ENCODE assay signal across 8 cellular contexts in genomic region chr19:934865-935422, GRCh38. TPM values are rescaled to one million over a fixed set of nuclear protein-coding genes. Genes with fewer than 3 reads are reported as not detected.
DNase-seq lines count a peak whose midpoint lies in the region; ATAC-seq and TF ChIP-seq lines count a peak whose summit lies in the region.

No MANE protein-coding gene starts in this region.

- no peaks in the 10 kb centered on the region for H3K9me3 ChIP-seq in MG63
- H3K9me3 ChIP-seq in lower lobe of right lung: no peaks in the 10 kb centered on the region
- no peaks in the 10 kb centered on the region for H3K9me3 ChIP-seq in tibial nerve

- H3K36me3 ChIP-seq in MG63 (no peaks in the 10 kb centered on the region), lower lobe of right lung (peaks cover 7% of the 10 kb centered on the region), tibial nerve (peaks cover 0 to 11% (median 0%) of the 10 kb centered on the region in 3 donors)

- intact Hi-C loops in lower lobe of right lung (cut with DNase I): no loop called here

- TF ChIP-seq POLR2A in tibial nerve (IDR thresholded peaks at IDR 0.05): no peak

- H3K36me3 Mint-ChIP-seq in chondrocyte (ENCODE audit: low read depth): no peaks in the 10 kb centered on the region

- peak; percentile 11 for TF ChIP-seq CTCF in chondrocyte (IDR thresholded peaks at IDR 0.05)
- TF ChIP-seq CTCF in lower lobe of right lung (IDR thresholded peaks at IDR 0.05): no peak
- TF ChIP-seq CTCF in tibial nerve (IDR thresholded peaks at IDR 0.05): peak in 1 of 5 experiments; percentile 16

- H3K4me3 ChIP-seq in MG63: no peak overlapping the region
- H3K4me3 ChIP-seq in lower lobe of right lung: peak overlapping the region; percentile 16
- no peak overlapping the region for H3K4me3 ChIP-seq in tibial nerve

- peak overlapping the region; percentile 5 for H3K27ac Mint-ChIP-seq in chondrocyte (ENCODE audit: unreplicated experiment)

- H3K4me3 Mint-ChIP-seq in chondrocyte (ENCODE audit: unreplicated experiment): no peak overlapping the region

- peaks cover 32% of the 10 kb centered on the region for H3K4me1 Mint-ChIP-seq in chondrocyte (ENCODE audit: low read depth)

- H3K27me3 ChIP-seq in MG63: no peaks in the 10 kb centered on the region
- no peaks in the 10 kb centered on the region for H3K27me3 ChIP-seq in lower lobe of right lung (ENCODE audit: low read depth)
- H3K27me3 ChIP-seq in tibial nerve: no peaks in the 10 kb centered on the region

- H3K27ac ChIP-seq in lower lobe of right lung (peak overlapping the region; percentile 65), tibial nerve (peak overlapping the region in 3 of 4 donors; percentile 17 to 58 (median 55))

- H3K4me1 ChIP-seq in lower lobe of right lung: peaks cover 47% of the 10 kb centered on the region
- H3K4me1 ChIP-seq in tibial nerve: peaks cover 0 to 45% (median 32%) of the 10 kb centered on the region in 4 donors

- no peaks in the 10 kb centered on the region for H3K27me3 Mint-ChIP-seq in chondrocyte (ENCODE audit: low read depth)

- H3K9me3 Mint-ChIP-seq in chondrocyte (ENCODE audit: low read depth): no peaks in the 10 kb centered on the region

- peak; percentile 93 for DNase-seq in MG63
- DNase-seq in chondrocyte (ENCODE audit: low spot score): no peak
- DNase-seq in lower lobe of right lung: peak; percentile 95
- peak; percentile 45 to 58 for DNase-seq in tibial nerve (ENCODE audit: low spot score in 2 of 2)
- DNase-seq in activated effector memory CD4-positive, alpha-beta T cell treated with Interleukin-2 at 50 U/mL for 16 hours: no peak

- 23 to 26% methylated on average over 23 to 25 of the region's 29 CpGs for WGBS in tibial nerve, 2 donors

- ATAC-seq in lower lobe of right lung (peak; percentile 96 to 98), HG03045 (IDR thresholded peaks at IDR 0.05; ENCODE audit: unreplicated experiment) (no peak), GM21526 (IDR thresholded peaks at IDR 0.05; ENCODE audit: low FRiP score, unreplicated experiment) (no peak), HG02759 (IDR thresholded peaks at IDR 0.05; ENCODE audit: unreplicated experiment) (no peak)

- TF ChIP-seq EP300 in tibial nerve (IDR thresholded peaks at IDR 0.05): peak; percentile 76 to 77

RNA-seq across cellular contexts. Expression of gene ARID3A, which starts 9.1 kb away (rescaled TPM):
- total RNA-seq in MG63 (2014; rRNA removed; shearing (Covaris generic); ENCODE audit: low replicate concordance): 1.0 and 6.6 TPM in 2 replicates
- 6.6 to 10.0 TPM (median 8.8 TPM) in 3 replicates for total RNA-seq in chondrocyte
- total RNA-seq in lower lobe of right lung: 16.9 TPM
- total RNA-seq in tibial nerve: 10 to 100 TPM in 3 of 4 donors, 1 to 10 TPM in 1; 8.1 to 15.3 (median 12.5) TPM

RNA-seq across cellular contexts. Expression of gene KISS1R, which starts 17.8 kb away (rescaled TPM):
- not detected in 2 replicates for total RNA-seq in MG63 (2014; rRNA removed; shearing (Covaris generic); ENCODE audit: low replicate concordance)
- 0.17 to 0.38 TPM (median 0.24 TPM) in 3 replicates for total RNA-seq in chondrocyte
- total RNA-seq in lower lobe of right lung: not detected
- total RNA-seq in tibial nerve: not detected

RNA-seq across cellular contexts. Expression of gene R3HDM4, which starts 21.9 kb away (rescaled TPM):
- total RNA-seq in MG63 (2014; rRNA removed; shearing (Covaris generic); ENCODE audit: low replicate concordance): 6.4 and 9.5 TPM in 2 replicates
- 47.1 to 52.2 TPM (median 48.4 TPM) in 3 replicates for total RNA-seq in chondrocyte
- total RNA-seq in lower lobe of right lung: 46.0 TPM
- 10 to 100 TPM; 30.2 to 47.7 (median 37.6) TPM for total RNA-seq in tibial nerve

RNA-seq across cellular contexts. Expression of gene RNU6-9, which starts 41.7 kb away (rescaled TPM):
- total RNA-seq in MG63 (2014; rRNA removed; shearing (Covaris generic); ENCODE audit: low replicate concordance): not detected in 2 replicates
- total RNA-seq in chondrocyte (not detected in 3 replicates), lower lobe of right lung (not detected), tibial nerve (not detected)

RNA-seq across cellular contexts. Expression of gene MED16, which starts 42.0 kb away (rescaled TPM):
- 18.1 and 20.4 TPM in 2 replicates for total RNA-seq in MG63 (2014; rRNA removed; shearing (Covaris generic); ENCODE audit: low replicate concordance)
- total RNA-seq in chondrocyte (47.0 to 53.9 TPM (median 53.1 TPM) in 3 replicates), lower lobe of right lung (46.1 TPM), tibial nerve (10 to 100 TPM; 49.6 to 67.5 (median 53.9) TPM)

Comparison
In these comparisons a context has a peak if more than half of its experiments do, and no peak if none do; other contexts are left out.
1. DNase-seq: peak in MG63 (single experiment), lower lobe of right lung (single experiment) and tibial nerve (2 of 2); none in chondrocyte (single experiment) and activated effector memory CD4-positive, alpha-beta T cell treated with Interleukin-2 at 50 U/mL for 16 hours (single experiment).
2. ATAC-seq: peak in lower lobe of right lung (2 of 2); none in HG03045 (single experiment), GM21526 (single experiment) and HG02759 (single experiment).